In the genomic region with DNA sequence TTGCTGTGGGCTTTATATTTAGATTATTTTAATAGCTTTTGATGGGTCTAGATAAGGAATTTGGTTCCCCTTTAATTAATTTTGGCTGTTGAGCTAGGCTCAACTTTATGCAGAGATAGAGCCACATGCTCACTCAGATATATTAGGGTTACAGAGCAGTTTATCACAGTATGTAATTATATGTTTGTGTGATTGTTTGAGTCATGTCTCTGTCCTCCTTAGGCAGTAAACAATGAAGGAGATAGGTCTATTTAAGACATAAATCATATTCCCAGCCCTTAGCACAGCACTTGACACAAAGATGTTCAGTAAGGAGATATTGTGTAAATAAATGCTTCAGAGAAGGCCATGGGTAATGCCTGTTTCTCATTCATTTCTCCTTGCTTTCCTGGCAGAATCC, we compare ENCODE assay signal across 16 cellular contexts.
"Had no signal": no experiment of that assay in that cellular context is flagged by ENCODE, and none has a peak within 500 bp of the region (broad histone marks: within the 10 kb centered on the region; RNA-seq: fewer than 3 reads in every experiment).

No MANE protein-coding gene starts in this region.

- H3K27me3 ChIP-seq: body of pancreas, cardiac muscle cell, testis had no signal

- H3K36me3 ChIP-seq: cardiac muscle cell, lower lobe of right lung, WERI-Rb-1 had no signal

- H3K9me3 ChIP-seq: body of pancreas, lower lobe of right lung, testis had no signal

- DNase-seq: activated CD4-positive, alpha-beta T cell treated with anti-CD3 and anti-CD28 coated beads, Interleukin-2, amount 10 ng/mL, durations not matched to agents 7 days and 5 days; activated CD4-positive, CD25-positive, alpha-beta regulatory T cell treated with anti-CD3 and anti-CD28 coated beads, Interleukin-2, amount 50 U/mL, for 72 hours; activated CD8-positive, alpha-beta T cell treated with anti-CD3 and anti-CD28 coated beads, Interleukin-2, amount 10 ng/mL, durations not matched to agents 7 days and 5 days; activated gamma-delta T cell; anterior cingulate cortex; body of pancreas; kidney; lower lobe of right lung; naive thymus-derived CD4-positive, alpha-beta T cell; small intestine; stimulated activated CD4-positive, alpha-beta T cell treated with anti-CD3 and anti-CD28 coated beads, Interleukin-2, amount 100 ng/mL, for 24 hours; testis; trophoblast cell; WERI-Rb-1 had no signal

- H3K27ac ChIP-seq: body of pancreas, cardiac muscle cell, epithelial cell of prostate, lower lobe of right lung, testis, WERI-Rb-1 had no signal

- H3K4me3 ChIP-seq: body of pancreas, cardiac muscle cell, lower lobe of right lung, testis had no signal
